ENCODE assay signal across 23 cellular contexts in the genomic region with DNA sequence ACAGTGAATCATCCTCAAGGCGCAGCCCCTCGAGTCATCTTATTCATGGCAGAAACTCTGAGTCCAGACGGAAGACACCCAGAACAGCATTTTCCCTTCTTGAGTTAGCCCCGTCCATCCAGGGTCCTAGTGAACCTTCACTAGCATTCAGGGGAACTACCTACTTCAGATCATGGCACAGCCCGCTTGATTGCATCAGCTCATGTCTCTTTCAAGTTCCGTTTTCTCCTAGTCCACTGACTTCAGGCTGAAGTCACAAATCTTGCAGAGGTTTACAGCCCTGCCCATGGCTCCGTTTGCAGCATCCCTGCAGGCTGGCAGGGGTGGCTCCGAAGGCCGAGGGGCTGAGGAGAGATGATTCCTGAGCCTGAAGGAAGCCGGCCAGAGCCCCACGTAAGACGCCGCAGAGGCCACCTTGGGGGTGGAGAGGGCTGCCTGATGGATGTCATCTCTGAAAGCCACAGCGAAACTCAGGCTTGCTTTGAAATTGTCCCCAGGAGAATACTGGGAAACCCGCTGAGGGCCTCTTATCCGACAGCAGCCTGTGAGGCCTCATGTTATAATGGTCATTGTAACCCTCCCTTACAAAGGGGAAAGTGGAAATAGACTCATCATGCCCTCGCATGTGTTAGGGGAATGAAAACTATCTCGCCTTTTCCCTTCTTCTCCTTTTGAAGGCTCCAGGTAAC.
A peak's percentile ranks its signal among the peaks of the same experiment; 100 is the strongest.
DNase-seq lines count a peak whose midpoint lies in the region; ATAC-seq and TF ChIP-seq lines count a peak whose summit lies in the region.
"Had no signal": no experiment of that assay in that cellular context is flagged by ENCODE, and none has a peak within 500 bp of the region (broad histone marks: within the 10 kb centered on the region; RNA-seq: fewer than 3 reads in every experiment).

No MANE protein-coding gene starts in this region.

- intact Hi-C loops in right cardiac atrium (cut with DNase I): no loop called here

- H3K27ac Mint-ChIP-seq in activated T-cell treated with anti-CD3 and anti-CD28 coated beads, Interleukin-2, amount 50 U/mL, for 72 hours: peak overlapping the region; percentile 40
- no peak overlapping the region for H3K27ac Mint-ChIP-seq in WTC11
- H3K27ac Mint-ChIP-seq in stimulated activated naive B cell treated with anti-CD40 and anti-IgM and Interleukin-4, amounts not matched to agents 10 μg/mL and 1 μg/mL and 100 μg/mL, for 72 hours: no peak overlapping the region
- H3K27ac Mint-ChIP-seq: activated CD4-positive, alpha-beta memory T cell treated with anti-CD3 and anti-CD28 coated beads, Interleukin-2, amount 10 ng/mL, durations not matched to agents 7 days and 5 days had no signal

- WGBS in right cardiac atrium: 80% methylated on average over 18 of the region's 18 CpGs

- H3K27me3 ChIP-seq in right cardiac atrium (ENCODE audit: control insufficient read depth, insufficient read depth): no peaks in the 10 kb centered on the region
- H3K27me3 ChIP-seq: neutrophil, suprapubic skin had no signal

- peaks cover 6% of the 10 kb centered on the region for H3K27me3 Mint-ChIP-seq in activated T-cell treated with anti-CD3 and anti-CD28 coated beads, Interleukin-2, amount 50 U/mL, for 72 hours (ENCODE audit: low read depth)
- H3K27me3 Mint-ChIP-seq in WTC11 (ENCODE audit: low read depth): peaks cover 9% of the 10 kb centered on the region; the same call in 1 of the 2 replicates
- H3K27me3 Mint-ChIP-seq in stimulated activated naive B cell treated with anti-CD40 and anti-IgM and Interleukin-4, amounts not matched to agents 10 μg/mL and 1 μg/mL and 100 μg/mL, for 72 hours: peaks cover 8 to 15% of the 10 kb centered on the region in 2 donors
- H3K27me3 Mint-ChIP-seq: activated CD4-positive, alpha-beta memory T cell treated with anti-CD3 and anti-CD28 coated beads, Interleukin-2, amount 10 ng/mL, durations not matched to agents 7 days and 5 days had no signal

- H3K36me3 Mint-ChIP-seq in activated T-cell treated with anti-CD3 and anti-CD28 coated beads, Interleukin-2, amount 50 U/mL, for 72 hours (ENCODE audit: insufficient read depth in 2 of 2): no peaks in the 10 kb centered on the region
- H3K36me3 Mint-ChIP-seq in WTC11: peaks cover 76% of the 10 kb centered on the region
- no peaks in the 10 kb centered on the region for H3K36me3 Mint-ChIP-seq in stimulated activated naive B cell treated with anti-CD40 and anti-IgM and Interleukin-4, amounts not matched to agents 10 μg/mL and 1 μg/mL and 100 μg/mL, for 72 hours

- no peaks in the 10 kb centered on the region for H3K4me1 ChIP-seq in right cardiac atrium (ENCODE audit: control insufficient read depth, insufficient read depth, low read length)
- H3K4me1 ChIP-seq: A549, left ventricle myocardium inferior, suprapubic skin had no signal

- H3K27ac ChIP-seq in right cardiac atrium (ENCODE audit: low read length): no peak overlapping the region
- H3K27ac ChIP-seq: A549, C4-2B, left ventricle myocardium inferior, neutrophil, suprapubic skin, WERI-Rb-1 had no signal

- CTCF ChIA-PET in WTC11 (lab: Charles Lee): no interaction called here

- H3K4me3 Mint-ChIP-seq in activated T-cell treated with anti-CD3 and anti-CD28 coated beads, Interleukin-2, amount 50 U/mL, for 72 hours: peak overlapping the region; percentile 17 to 23
- no peak overlapping the region for H3K4me3 Mint-ChIP-seq in WTC11
- no peak overlapping the region for H3K4me3 Mint-ChIP-seq in stimulated activated naive B cell treated with anti-CD40 and anti-IgM and Interleukin-4, amounts not matched to agents 10 μg/mL and 1 μg/mL and 100 μg/mL, for 72 hours
- H3K4me3 Mint-ChIP-seq: activated CD4-positive, alpha-beta memory T cell treated with anti-CD3 and anti-CD28 coated beads, Interleukin-2, amount 10 ng/mL, durations not matched to agents 7 days and 5 days had no signal

- no peak for TF ChIP-seq CTCF in WTC11 (IDR thresholded peaks at IDR 0.05)

- no peak overlapping the region for H3K4me3 ChIP-seq in right cardiac atrium (ENCODE audit: low read length)
- H3K4me3 ChIP-seq: A549, left ventricle myocardium inferior, suprapubic skin had no signal

- peaks cover 4% of the 10 kb centered on the region for H3K4me1 Mint-ChIP-seq in activated T-cell treated with anti-CD3 and anti-CD28 coated beads, Interleukin-2, amount 50 U/mL, for 72 hours (ENCODE audit: low read depth)
- H3K4me1 Mint-ChIP-seq in WTC11: no peaks in the 10 kb centered on the region
- H3K4me1 Mint-ChIP-seq in stimulated activated naive B cell treated with anti-CD40 and anti-IgM and Interleukin-4, amounts not matched to agents 10 μg/mL and 1 μg/mL and 100 μg/mL, for 72 hours: peaks cover 0 to 2% of the 10 kb centered on the region in 2 donors
- H3K4me1 Mint-ChIP-seq: activated CD4-positive, alpha-beta memory T cell treated with anti-CD3 and anti-CD28 coated beads, Interleukin-2, amount 10 ng/mL, durations not matched to agents 7 days and 5 days had no signal

- POLR2A ChIA-PET in WTC11 (lab: Charles Lee): no interaction called here

- ATAC-seq in activated T-cell treated with anti-CD3 and anti-CD28 coated beads, Interleukin-2, amount 50 U/mL, for 72 hours (replicated peaks in 1 of 2): no peak
- ATAC-seq in HG03571 (IDR thresholded peaks at IDR 0.05; ENCODE audit: unreplicated experiment) (peak; percentile 76), WTC11 (no peak), right cardiac atrium (no peak)
- ATAC-seq in stimulated activated naive B cell treated with anti-CD40 and anti-IgM and Interleukin-4, amounts not matched to agents 10 μg/mL and 1 μg/mL and 100 μg/mL, for 72 hours (replicated peaks): peak; percentile 70 to 76
- ATAC-seq: A549 had no signal

- H3K9me3 ChIP-seq in right cardiac atrium (ENCODE audit: control insufficient read depth, low read length): no peaks in the 10 kb centered on the region
- H3K9me3 ChIP-seq: A549, left ventricle myocardium inferior, neutrophil, suprapubic skin had no signal

- DNase-seq in activated T-cell treated with anti-CD3 and anti-CD28 coated beads, Interleukin-2, amount 50 U/mL, for 72 hours: no peak
- DNase-seq in activated T-cell treated with anti-CD3 and anti-CD28 coated beads, Interleukin-2, amount 50 U/mL, for 48 hours: no peak
- DNase-seq in WTC11 (ENCODE audit: low spot score): no peak
- DNase-seq in stimulated activated naive B cell treated with anti-CD40 and anti-IgM and Interleukin-4, amounts not matched to agents 10 μg/mL and 1 μg/mL and 100 μg/mL, for 72 hours: no peak
- no peak for DNase-seq in right cardiac atrium
- no peak for DNase-seq in islet precursor cell
- no peak for DNase-seq in NCI-H128 (lab: John Stamatoyannopoulos, UW; ENCODE audit: unreplicated experiment)
- DNase-seq: activated CD4-positive, alpha-beta memory T cell treated with anti-CD3 and anti-CD28 coated beads, Interleukin-2, amount 10 ng/mL, durations not matched to agents 7 days and 5 days; activated naive CD4-positive, alpha-beta T cell treated with anti-CD3 and anti-CD28 coated beads, Interleukin-2, amount 50 U/mL, for 16 hours; cerebellar nuclear complex; effector CD8-positive, alpha-beta T cell; GOT3; left ventricle myocardium inferior; NCI-H2029; NCI-H446 treated with DMSO at 0.1 percent for 48 hours; NK-92 treated with Interleukin-12 subunit alpha and Interleukin-12 subunit beta, amount 100 ng/mL, for 24 hours; SHP77; WERI-Rb-1 had no signal

- no peaks in the 10 kb centered on the region for H3K9me3 Mint-ChIP-seq in activated T-cell treated with anti-CD3 and anti-CD28 coated beads, Interleukin-2, amount 50 U/mL, for 72 hours
- H3K9me3 Mint-ChIP-seq in WTC11: peaks cover 76% of the 10 kb centered on the region
- peaks cover 0 to 3% of the 10 kb centered on the region in 2 donors for H3K9me3 Mint-ChIP-seq in stimulated activated naive B cell treated with anti-CD40 and anti-IgM and Interleukin-4, amounts not matched to agents 10 μg/mL and 1 μg/mL and 100 μg/mL, for 72 hours
- H3K9me3 Mint-ChIP-seq: activated CD4-positive, alpha-beta memory T cell treated with anti-CD3 and anti-CD28 coated beads, Interleukin-2, amount 10 ng/mL, durations not matched to agents 7 days and 5 days had no signal

TF ChIP-seq in WTC11, 78 proteins besides CTCF, POLR2A, EP300 and RAD21:
- no peak for TF ChIP-seq TEAD1 (CRISPR knock-in tag; IDR thresholded peaks at IDR 0.05)
- TF ChIP-seq GABPB1 (CRISPR knock-in tag; IDR thresholded peaks at IDR 0.05): peak; percentile 41; the same call in 1 of the 2 replicates

Comparison
In these comparisons a context has a peak if more than half of its experiments do, and no peak if none do; other contexts are left out.
1. ATAC-seq: peak in HG03571 (single experiment) and stimulated activated naive B cell treated with anti-CD40 and anti-IgM and Interleukin-4, amounts not matched to agents 10 μg/mL and 1 μg/mL and 100 μg/mL, for 72 hours (2 of 2); none in activated T-cell treated with anti-CD3 and anti-CD28 coated beads, Interleukin-2, amount 50 U/mL, for 72 hours (0 of 2), WTC11 (single experiment) and right cardiac atrium (0 of 2).
2. H3K4me3 Mint-ChIP-seq: peak in activated T-cell treated with anti-CD3 and anti-CD28 coated beads, Interleukin-2, amount 50 U/mL, for 72 hours (2 of 2); none in WTC11 (single experiment) and stimulated activated naive B cell treated with anti-CD40 and anti-IgM and Interleukin-4, amounts not matched to agents 10 μg/mL and 1 μg/mL and 100 μg/mL, for 72 hours (0 of 2).